20 cellular contexts compared by ENCODE assay signal in genomic region chr1:47693115-47693514, GRCh38.
A peak's percentile ranks its signal among the peaks of the same experiment; 100 is the strongest.
DNase-seq lines count a peak whose midpoint lies in the region; ATAC-seq and TF ChIP-seq lines count a peak whose summit lies in the region.
"Had no signal": no experiment of that assay in that cellular context is flagged by ENCODE, and none has a peak within 500 bp of the region (broad histone marks: within the 10 kb centered on the region; RNA-seq: fewer than 3 reads in every experiment).

No MANE protein-coding gene starts in this region.

- H3K9me3 ChIP-seq in endodermal cell (ENCODE audit: control insufficient read depth, low read length) = no peaks in the 10 kb centered on the region
- H3K9me3 ChIP-seq: BLaER1 had no signal

- H3K27ac ChIP-seq in endodermal cell (ENCODE audit: low read depth, low read length) = no peak overlapping the region
- H3K27ac ChIP-seq: BLaER1 had no signal

- TF ChIP-seq CTCF in endodermal cell (conservative IDR thresholded peaks at IDR 0.05) (no peak), osteocyte (IDR thresholded peaks at IDR 0.05) (no peak)

- no peaks in the 10 kb centered on the region for H3K36me3 Mint-ChIP-seq in endodermal cell (ENCODE audit: low read depth)
- H3K36me3 Mint-ChIP-seq in osteocyte (ENCODE audit: unreplicated experiment) = no peaks in the 10 kb centered on the region
- H3K36me3 Mint-ChIP-seq: CD4-positive, CD25-positive, alpha-beta regulatory T cell had no signal

- no peaks in the 10 kb centered on the region for H3K4me1 ChIP-seq in endodermal cell (ENCODE audit: control insufficient read depth, insufficient read depth, low read length)

- no peaks in the 10 kb centered on the region for H3K36me3 ChIP-seq in endodermal cell (ENCODE audit: control insufficient read depth, insufficient read depth, low read length)
- H3K36me3 ChIP-seq: BLaER1 had no signal

- DNase-seq in activated effector memory CD4-positive, alpha-beta T cell treated with anti-CD3 and anti-CD28 coated beads, Interleukin-2, amount 50 U/mL, for 16 hours = peak; percentile 8
- DNase-seq in activated effector memory CD4-positive, alpha-beta T cell treated with Interleukin-2 at 50 U/mL for 16 hours = no peak
- DNase-seq in endodermal cell (peak; percentile 25), osteocyte (ENCODE audit: extremely low spot score, unreplicated experiment) (peak; percentile 56), ureter (ENCODE audit: low spot score) (peak; percentile 30), NCI-H1436 (lab: John Stamatoyannopoulos, UW) (no peak)
- DNase-seq: CD4-positive, CD25-positive, alpha-beta regulatory T cell; DMS153; DND-41; KBM-7; MM.1S; NCI-H1694; NCI-H2029 treated with DMSO at 0.1 percent for 48 hours; NCI-H446 treated with DMSO at 0.1 percent for 48 hours; NCI-H526; NCI-H82; RPMI8226; SHP77 treated with DMSO at 0.1 percent for 48 hours had no signal

- H3K9me3 Mint-ChIP-seq in endodermal cell = no peaks in the 10 kb centered on the region
- H3K9me3 Mint-ChIP-seq in osteocyte (ENCODE audit: unreplicated experiment) = no peaks in the 10 kb centered on the region

- H3K4me1 Mint-ChIP-seq in endodermal cell = peaks cover 6% of the 10 kb centered on the region
- H3K4me1 Mint-ChIP-seq in osteocyte (ENCODE audit: unreplicated experiment) = no peaks in the 10 kb centered on the region
- H3K4me1 Mint-ChIP-seq: CD4-positive, CD25-positive, alpha-beta regulatory T cell had no signal

- H3K27me3 Mint-ChIP-seq in endodermal cell (ENCODE audit: insufficient read depth) (peaks cover 5% of the 10 kb centered on the region), osteocyte (ENCODE audit: unreplicated experiment) (peaks cover 17% of the 10 kb centered on the region)

- 68 to 89% methylated on average over 8 of the region's 8 CpGs for WGBS in endodermal cell (ENCODE audit: insufficient coverage in 1 of 2, insufficient read length in 1 of 2), 2 experiments

- H3K27me3 ChIP-seq in endodermal cell (ENCODE audit: control insufficient read depth, insufficient read depth, low read length, poor library complexity, severe bottlenecking) = no peaks in the 10 kb centered on the region
- H3K27me3 ChIP-seq: BLaER1 had no signal

- no peak overlapping the region for H3K27ac Mint-ChIP-seq in endodermal cell
- no peak overlapping the region for H3K27ac Mint-ChIP-seq in osteocyte (ENCODE audit: unreplicated experiment)
- H3K27ac Mint-ChIP-seq: CD4-positive, CD25-positive, alpha-beta regulatory T cell had no signal

- no peak overlapping the region for H3K4me3 Mint-ChIP-seq in endodermal cell
- no peak overlapping the region for H3K4me3 Mint-ChIP-seq in osteocyte (ENCODE audit: unreplicated experiment)
- H3K4me3 Mint-ChIP-seq: CD4-positive, CD25-positive, alpha-beta regulatory T cell had no signal

- H3K4me3 ChIP-seq in endodermal cell (ENCODE audit: low read length) = no peak overlapping the region
- H3K4me3 ChIP-seq: BLaER1 had no signal

- ATAC-seq in GM21515 (IDR thresholded peaks at IDR 0.05; ENCODE audit: unreplicated experiment) = no peak

- H3K9ac ChIP-seq in endodermal cell (ENCODE audit: extremely low read depth, low read length, poor library complexity, severe bottlenecking) = no peak overlapping the region
- H3K9ac ChIP-seq: BLaER1 had no signal

Comparison
In these comparisons a context has a peak if more than half of its experiments do, and no peak if none do; other contexts are left out.
1. DNase-seq: peak in activated effector memory CD4-positive, alpha-beta T cell treated with anti-CD3 and anti-CD28 coated beads, Interleukin-2, amount 50 U/mL, for 16 hours (single experiment), endodermal cell (single experiment), osteocyte (single experiment) and ureter (single experiment); none in activated effector memory CD4-positive, alpha-beta T cell treated with Interleukin-2 at 50 U/mL for 16 hours (single experiment) and NCI-H1436 (single experiment).